In genomic region chr14:20306079-20306423, GRCh38 we compare ENCODE assay signal across 8 cellular contexts. TPM values are rescaled to one million over a fixed set of nuclear protein-coding genes. Genes with fewer than 3 reads are reported as not detected.
A peak's percentile ranks its signal among the peaks of the same experiment; 100 is the strongest.
DNase-seq lines count a peak whose midpoint lies in the region; ATAC-seq, FAIRE-seq and TF ChIP-seq lines count a peak whose summit lies in the region.

No MANE protein-coding gene starts in this region.

- peaks cover 10% of the 10 kb centered on the region; the same call in 1 of the 2 replicates for H3F3A ChIP-seq in GM23248 (ENCODE audit: insufficient read depth)

- TF ChIP-seq CTCF in A549 (IDR thresholded peaks at IDR 0.05) (no peak; the same call in 1 of the 3 replicates), GM10266 (IDR thresholded peaks at IDR 0.05; ENCODE audit: control insufficient read depth, insufficient read depth, low read depth, missing control alignments) (no peak), D721Med (IDR thresholded peaks at IDR 0.05; ENCODE audit: insufficient read depth, missing control alignments) (no peak)

- DNase-seq in A549 (ENCODE audit: low read depth in 1 of 2, low spot score in 1 of 2): no peak
- DNase-seq in GM23248: no peak
- no peak for DNase-seq in GM10266 (ENCODE audit: extremely low spot score)
- no peak for DNase-seq in NCI-H2029 (lab: John Stamatoyannopoulos, UW)
- no peak for DNase-seq in NCI-H1092 treated with DMSO at 0.1 percent for 48 hours (lab: John Stamatoyannopoulos, UW)
- no peak for DNase-seq in D721Med (ENCODE audit: insufficient read length, low spot score)

- TF ChIP-seq POLR2A in A549 (IDR thresholded peaks at IDR 0.05; ENCODE audit: low read length): no peak

- H3K4me3 Mint-ChIP-seq in activated naive CD8-positive, alpha-beta T cell: peak overlapping the region; percentile 96

- H3K27me3 ChIP-seq in GM23248 (replicated peaks; ENCODE audit: insufficient read depth): no peaks in the 10 kb centered on the region

- CTCF ChIA-PET in A549 (lab: Yijun Ruan, JAX): interaction anchor here (0.8 to 2.7 kb wide), 10 partner anchors 10 to 442 kb away, joined by 3 to 9 read pairs (median 4); no protein-coding TSS in a partner anchor

- peaks cover 14% of the 10 kb centered on the region; the same call in 2 of the 3 replicates for H3K4me1 ChIP-seq in A549
- peaks cover 16% of the 10 kb centered on the region for H3K4me1 ChIP-seq in GM23248 (ENCODE audit: insufficient read depth)
- H3K4me1 ChIP-seq in mesodermal cell (ENCODE audit: control insufficient read depth, insufficient read depth, low read length, poor library complexity, severe bottlenecking): peaks cover 5% of the 10 kb centered on the region

- POLR2A ChIA-PET in A549 (lab: Yijun Ruan, JAX): interaction anchor here (1.0 kb wide), 1 partner anchor 37 kb away, joined by 10 read pairs; the partner anchor contains the start of gene PARP2

- no peak for FAIRE-seq in A549 (lab: Jason Lieb, UNC)
- no peak for FAIRE-seq in D721Med (lab: Jason Lieb, UNC)

- H3K4me3 ChIP-seq in A549 (peak overlapping the region; percentile 73; the same call in 1 of the 3 replicates), GM23248 (peak overlapping the region; percentile 96; the same call in 1 of the 2 replicates), mesodermal cell (ENCODE audit: extremely low read depth, insufficient read depth, low read length, poor library complexity, severe bottlenecking) (peak overlapping the region; percentile 60)

- peak overlapping the region; percentile 87 for H3K27ac Mint-ChIP-seq in activated naive CD8-positive, alpha-beta T cell

- H4K20me1 ChIP-seq in GM23248 (ENCODE audit: insufficient read depth): no peaks in the 10 kb centered on the region

- no peak overlapping the region for H3K9ac ChIP-seq in GM23248

- H3K36me3 ChIP-seq in GM23248 (ENCODE audit: low read depth) (0 out of 2 replicates have a peak, but pooled peaks cover 2% of the 10 kb centered on the region), mesodermal cell (ENCODE audit: control insufficient read depth, insufficient read depth, low read length) (peaks cover 7% of the 10 kb centered on the region)

- H3K27me3 Mint-ChIP-seq in activated naive CD8-positive, alpha-beta T cell: no peaks in the 10 kb centered on the region

- H3K36me3 Mint-ChIP-seq in activated naive CD8-positive, alpha-beta T cell: peaks cover 2% of the 10 kb centered on the region

- no peak overlapping the region for H3K4me2 ChIP-seq in A549
- no peak overlapping the region for H3K4me2 ChIP-seq in GM23248 (ENCODE audit: unreplicated experiment)

- H3K9me2 ChIP-seq in GM23248 (ENCODE audit: insufficient read depth): no peaks in the 10 kb centered on the region

- peaks cover 27% of the 10 kb centered on the region for H3K79me2 ChIP-seq in GM23248 (ENCODE audit: insufficient read depth)

- 95% methylated on average over 1 of the region's 1 CpG for WGBS in A549 (ENCODE audit: missing lambda C conversion rate)
- 95 to 100% methylated on average over 1 of the region's 1 CpG for WGBS in GM23248 (ENCODE audit: low coverage in 1 of 2, low lambda C conversion rate in 2 of 2, missing lambda C conversion rate in 2 of 2), 2 experiments
- no CpG with 5 or more reads among the region's 1 CpG for WGBS in mesodermal cell (ENCODE audit: insufficient coverage in 2 of 2), 2 experiments

- H2AFZ ChIP-seq in GM23248: no peak overlapping the region

- no peak for TF ChIP-seq EP300 in A549 (IDR thresholded peaks at IDR 0.05)

- H3K9me3 Mint-ChIP-seq in activated naive CD8-positive, alpha-beta T cell (ENCODE audit: low read depth): no peaks in the 10 kb centered on the region

- no peaks in the 10 kb centered on the region for H3K9me3 ChIP-seq in A549
- no peaks in the 10 kb centered on the region for H3K9me3 ChIP-seq in GM23248 (ENCODE audit: low read depth)
- no peaks in the 10 kb centered on the region for H3K9me3 ChIP-seq in mesodermal cell (ENCODE audit: control insufficient read depth, low read length)

- no peak for TF ChIP-seq RAD21 in A549 (conservative IDR thresholded peaks at IDR 0.05 in 1 of 2, IDR thresholded peaks at IDR 0.05 in 1 of 2)

- H3K4me1 Mint-ChIP-seq in activated naive CD8-positive, alpha-beta T cell (ENCODE audit: low read depth): peaks cover 30% of the 10 kb centered on the region

- peak; percentile 9 to 22; a peak in 3 of 6 replicates for ATAC-seq in A549

- H3K27ac ChIP-seq in A549: no peak overlapping the region
- H3K27ac ChIP-seq in GM23248: no peak overlapping the region
- no peak overlapping the region for H3K27ac ChIP-seq in mesodermal cell (ENCODE audit: low read depth, low read length, severe bottlenecking)

- in situ Hi-C loops in GM23248 (cut with MboI): no loop called here

TF ChIP-seq in A549, 52 proteins besides CTCF, POLR2A, EP300 and RAD21:
- no peak for TF ChIP-seq ATOH8 (CRISPR knock-in tag; IDR thresholded peaks at IDR 0.05; ENCODE audit: low read depth)
- TF ChIP-seq JUN (IDR thresholded peaks at IDR 0.05): peak in 1 of 2 experiments; percentile 16; a peak in 1 of 5 replicates
TF ChIP-seq in A549: peak in this region for 1.

RNA-seq across cellular contexts. Expression of gene TTC5, which starts 0.3 kb away (rescaled TPM):
- polyA plus RNA-seq in A549 (2011; rRNA removed) (21.9 and 31.2 TPM in 2 replicates), A549 (2017; fragmentation: RNase III; extraction: RNeasy Plus Mini Kit Qiagen cat#74134 plus additional on column Dnase treatment) (25.1 to 30.2 TPM (median 30.1 TPM) in 3 replicates), GM23248 (2016; fragmentation: Nextera tagmentation; extraction: Ambion mirVana) (14.7 and 16.2 TPM in 2 replicates)
- polyA plus RNA-seq in A549 (2012; cell fraction: cytosol; rRNA removed): 9.9 and 10.8 TPM in 2 replicates
- 7.2 and 8.3 TPM in 2 replicates for polyA plus RNA-seq in A549 (2012; cell fraction: nucleus; rRNA removed)
- 31.1 and 34.1 TPM in 2 replicates for polyA minus RNA-seq in A549 (2011; rRNA and poly(A)+ RNA removed)
- total RNA-seq in GM23248 (2014; rRNA removed; shearing (Covaris generic)): 11.7 and 18.5 TPM in 2 replicates
- 13.2 TPM for polyA plus RNA-seq in mesodermal cell (2013, experiment 1 of 2)
- polyA plus RNA-seq in mesodermal cell (2013, experiment 2 of 2): 9.5 TPM

RNA-seq across cellular contexts. Expression of gene CCNB1IP1, which starts 27.0 kb away (rescaled TPM):
- 98.2 and 121 TPM in 2 replicates for polyA plus RNA-seq in A549 (2011; rRNA removed)
- polyA plus RNA-seq in A549 (2012; cell fraction: cytosol; rRNA removed): 23.7 and 26.4 TPM in 2 replicates
- polyA plus RNA-seq in A549 (2012; cell fraction: nucleus; rRNA removed): 15.0 and 23.2 TPM in 2 replicates
- 29.9 to 32.6 TPM (median 30.8 TPM) in 3 replicates for polyA plus RNA-seq in A549 (2017; fragmentation: RNase III; extraction: RNeasy Plus Mini Kit Qiagen cat#74134 plus additional on column Dnase treatment)
- 43.0 and 45.3 TPM in 2 replicates for polyA minus RNA-seq in A549 (2011; rRNA and poly(A)+ RNA removed)
- 52.0 and 55.8 TPM in 2 replicates for total RNA-seq in GM23248 (2014; rRNA removed; shearing (Covaris generic))
- 12.4 and 13.5 TPM in 2 replicates for polyA plus RNA-seq in GM23248 (2016; fragmentation: Nextera tagmentation; extraction: Ambion mirVana)
- polyA plus RNA-seq in mesodermal cell (2013, experiment 1 of 2): 162 TPM
- 158 TPM for polyA plus RNA-seq in mesodermal cell (2013, experiment 2 of 2)

RNA-seq across cellular contexts. Expression of gene PARP2, which starts 37.4 kb away (rescaled TPM):
- 39.8 and 42.3 TPM in 2 replicates for polyA plus RNA-seq in A549 (2011; rRNA removed)
- 24.9 and 30.0 TPM in 2 replicates for polyA plus RNA-seq in A549 (2012; cell fraction: cytosol; rRNA removed)
- 17.6 and 25.2 TPM in 2 replicates for polyA plus RNA-seq in A549 (2012; cell fraction: nucleus; rRNA removed)
- polyA plus RNA-seq in A549 (2017; fragmentation: RNase III; extraction: RNeasy Plus Mini Kit Qiagen cat#74134 plus additional on column Dnase treatment): 42.0 to 43.4 TPM (median 42.1 TPM) in 3 replicates
- 15.0 and 19.1 TPM in 2 replicates for polyA minus RNA-seq in A549 (2011; rRNA and poly(A)+ RNA removed)
- 5.8 and 10.1 TPM in 2 replicates for total RNA-seq in GM23248 (2014; rRNA removed; shearing (Covaris generic))
- polyA plus RNA-seq in GM23248 (2016; fragmentation: Nextera tagmentation; extraction: Ambion mirVana): 25.1 and 26.0 TPM in 2 replicates
- polyA plus RNA-seq in mesodermal cell (2013, experiment 1 of 2): 37.3 TPM
- 41.2 TPM for polyA plus RNA-seq in mesodermal cell (2013, experiment 2 of 2)
